Comparison of ENCODE assay signal across 8 cellular contexts in genomic region chr14:100297320-100298300, GRCh38. TPM values are rescaled to one million over a fixed set of nuclear protein-coding genes. Genes with fewer than 3 reads are reported as not detected.
DNase-seq lines count a peak whose midpoint lies in the region; ATAC-seq and TF ChIP-seq lines count a peak whose summit lies in the region.

No MANE protein-coding gene starts in this region.

- peak overlapping the region; percentile 48 for H3K14ac ChIP-seq in IMR-90 (replicated peaks; ENCODE audit: low read depth, low read length)

- peak overlapping the region; percentile 82 for H2AFZ ChIP-seq in IMR-90 (replicated peaks; ENCODE audit: low read length, poor library complexity)

- peaks cover 49% of the 10 kb centered on the region for H4K20me1 ChIP-seq in IMR-90 (ENCODE audit: insufficient read depth, low read length)

- H3K4me1 ChIP-seq in IMR-90 (ENCODE audit: control insufficient read depth, insufficient read depth, low read length): peaks cover 12% of the 10 kb centered on the region

- peaks cover 0 to 4% (median 1%) of the 10 kb centered on the region in 3 donors for H3K27me3 Mint-ChIP-seq in immature natural killer cell (ENCODE audit: low read depth in 3 of 3)

- intact Hi-C loops in IMR-90 (cut with micrococcal nuclease): no loop called here

- H4K5ac ChIP-seq in IMR-90 (ENCODE audit: low read depth, low read length): 0 out of 2 replicates have a peak overlapping the region, but pooled peaks have one; percentile 2

- H2BK20ac ChIP-seq in IMR-90 (ENCODE audit: low read depth, low read length): no peak overlapping the region; the same call in 1 of the 2 replicates

- CTCF ChIA-PET in IMR-90 (lab: Yijun Ruan, JAX): interaction anchor here (0.6 to 1.3 kb wide), 3 partner anchors 20 to 311 kb away, joined by 3 to 5 read pairs (median 3); no protein-coding TSS in a partner anchor

- no peaks in the 10 kb centered on the region for H3K9me3 ChIP-seq in IMR-90 (ENCODE audit: control insufficient read depth, insufficient read depth, low read length)

- TF ChIP-seq POLR2A in IMR-90 (IDR thresholded peaks at IDR 0.05; ENCODE audit: low read depth, low read length): no peak

- dilution Hi-C loops in IMR-90 (cut with HindIII; ENCODE audit: low sequenced_read_pairs, unreplicated experiment): no loop called here

- TF ChIP-seq CTCF in IMR-90 (conservative IDR thresholded peaks at IDR 0.05; ENCODE audit: low read depth, low read length) (no peak), coronary artery (IDR thresholded peaks at IDR 0.05) (no peak)

- H3K4me3 Mint-ChIP-seq in immature natural killer cell: no peak overlapping the region

- peaks cover 0 to 3% (median 3%) of the 10 kb centered on the region in 3 donors for H3K36me3 Mint-ChIP-seq in immature natural killer cell

- peaks cover 25% of the 10 kb centered on the region; the same call in 1 of the 2 replicates for H3K36me3 ChIP-seq in IMR-90 (ENCODE audit: control insufficient read depth, insufficient read depth, low read length)

- peak overlapping the region in 1 of 2 experiments; percentile 8; a peak in 1 of 4 replicates for H4K8ac ChIP-seq in IMR-90 (ENCODE audit: low read depth in 2 of 2, low read length in 2 of 2)

- no peak for TF ChIP-seq RAD21 in IMR-90 (IDR thresholded peaks at IDR 0.05; ENCODE audit: low read length)

- H3K18ac ChIP-seq in IMR-90 (ENCODE audit: low read depth, low read length): no peak overlapping the region

- POLR2A ChIA-PET in IMR-90 (lab: Charles Lee; ENCODE audit: unreplicated experiment): no interaction called here

- H2BK120ac ChIP-seq in IMR-90 (ENCODE audit: low read depth, low read length): peak overlapping the region; percentile 4; the same call in 1 of the 2 replicates

- peak overlapping the region; percentile 21; the same call in 1 of the 2 replicates for H4K91ac ChIP-seq in IMR-90 (ENCODE audit: insufficient read depth, low read depth, low read length)

- peak overlapping the region; percentile 35; the same call in 1 of the 2 replicates for H3K23ac ChIP-seq in IMR-90 (ENCODE audit: low read depth, low read length)

- H3K4me3 ChIP-seq in IMR-90 (ENCODE audit: insufficient read depth, low read depth, low read length) (no peak overlapping the region), coronary artery (peak overlapping the region; percentile 37)

- no peak overlapping the region for H2BK15ac ChIP-seq in IMR-90 (ENCODE audit: low read depth, low read length)

- peaks cover 14 to 74% of the 10 kb centered on the region in 2 experiments for H3K79me1 ChIP-seq in IMR-90 (ENCODE audit: low read depth in 1 of 2, low read length in 2 of 2)

- H3K9me3 Mint-ChIP-seq in immature natural killer cell: no peaks in the 10 kb centered on the region

- H3K4me1 Mint-ChIP-seq in immature natural killer cell: peaks cover 0 to 9% of the 10 kb centered on the region in 2 donors

- H2AK5ac ChIP-seq in IMR-90 (ENCODE audit: low read depth, low read length): peak overlapping the region; percentile 57; the same call in 1 of the 2 replicates

- in situ Hi-C loops in IMR-90 (cut with MboI; ENCODE audit: low sequenced_read_pairs): no loop called here

- no peak overlapping the region for H3K56ac ChIP-seq in IMR-90 (ENCODE audit: extremely low read depth, insufficient read depth, low read length)

- WGBS in IMR-90 (ENCODE audit: extremely low coverage in 2 of 2, insufficient read length in 1 of 2), 2 experiments: 51% methylated on average over 3 of the region's 30 CpGs; no CpG with 5 or more reads in 1 of the 2 experiments

- DNase-seq in EL (peak; percentile 42), IMR-90 (peak; percentile 88), coronary artery (ENCODE audit: low spot score) (no peak), mucosa of gallbladder (ENCODE audit: low spot score) (peak; percentile 82), immature natural killer cell (no peak), HPDE6-E6E7 (ENCODE audit: extremely low spot score) (no peak)
- DNase-seq in stimulated activated naive CD4-positive, alpha-beta T cell treated with Interleukin-2 at 50 U/mL for 16 hours (lab: John Stamatoyannopoulos, UW): no peak

- BruUV-seq in IMR-90 (replicated peaks; lab: Mats Ljungman, UMichigan): no TSS peak

- H3K27ac Mint-ChIP-seq in immature natural killer cell: peak overlapping the region in 3 of 6 donors; percentile 3 to 34 (median 27)

- peaks cover 3% of the 10 kb centered on the region; the same call in 1 of the 2 replicates for H3K9me1 ChIP-seq in IMR-90 (ENCODE audit: insufficient read depth, low read length)

- peak overlapping the region; percentile 58 for H3K9ac ChIP-seq in IMR-90 (ENCODE audit: low read depth, low read length)

- peak overlapping the region; percentile 90 for H2AK9ac ChIP-seq in IMR-90 (replicated peaks; ENCODE audit: low read depth, low read length, poor library complexity)

- peak overlapping the region; percentile 58; the same call in 1 of the 2 replicates for H3K27ac ChIP-seq in IMR-90 (ENCODE audit: insufficient read depth, low read length)
- H3K27ac ChIP-seq in coronary artery: peak overlapping the region; percentile 74 to 80

- no peaks in the 10 kb centered on the region for H3K27me3 ChIP-seq in IMR-90 (ENCODE audit: control insufficient read depth, insufficient read depth, low read length)

- H2BK5ac ChIP-seq in IMR-90 (ENCODE audit: low read depth, low read length, poor library complexity, severe bottlenecking): peak overlapping the region; percentile 48

- ATAC-seq in GM21447 (IDR thresholded peaks at IDR 0.05; ENCODE audit: unreplicated experiment) (peak; percentile 86), IMR-90 (ENCODE audit: low read depth) (peak; percentile 98)

- peak overlapping the region; percentile 59 for H3K4me2 ChIP-seq in IMR-90 (ENCODE audit: low read depth, low read length)

- H3K4ac ChIP-seq in IMR-90 (ENCODE audit: low read depth, low read length): peak overlapping the region; percentile 40

TF ChIP-seq in IMR-90, 13 proteins besides CTCF, POLR2A, EP300 and RAD21:
- TF ChIP-seq CHD1 (IDR thresholded peaks at IDR 0.05; ENCODE audit: low read depth, low read length) (no peak), MAZ (IDR thresholded peaks at IDR 0.05; ENCODE audit: borderline replicate concordance, low read depth, low read length) (peak; percentile 32; the same call in 1 of the 2 replicates), ELK1 (IDR thresholded peaks at IDR 0.05; ENCODE audit: borderline replicate concordance, low read depth, low read length) (no peak), MXI1 (IDR thresholded peaks at IDR 0.05; ENCODE audit: borderline replicate concordance, low read depth, low read length) (peak; percentile 92), USF2 (IDR thresholded peaks at IDR 0.05; ENCODE audit: low read depth, low read length) (peak; percentile 89)

RNA-seq across cellular contexts. Expression of gene SLC25A29, which starts 8.6 kb away (rescaled TPM):
- total RNA-seq in IMR-90 (2012; rRNA removed) (6.5 and 6.9 TPM in 2 replicates), mucosa of gallbladder (165 TPM)
- polyA plus RNA-seq in IMR-90 (2012; rRNA removed) (37.7 and 42.6 TPM in 2 replicates), immature natural killer cell (1 to 10 TPM; 4.2 to 5.6 (median 4.6) TPM)
- polyA plus RNA-seq in IMR-90 (2012; cell fraction: cytosol; rRNA removed): 17.9 and 46.0 TPM in 2 replicates
- 218 and 643 TPM in 2 replicates for polyA plus RNA-seq in IMR-90 (2012; cell fraction: nucleus; rRNA removed; ENCODE audit: low replicate concordance)

RNA-seq across cellular contexts. Expression of gene SLC25A47, which starts 25.5 kb away (rescaled TPM):
- not detected in 2 replicates for total RNA-seq in IMR-90 (2012; rRNA removed)
- not detected in 2 replicates for polyA plus RNA-seq in IMR-90 (2012; rRNA removed)
- 0.02 TPM in 1 of 2 replicates, not detected in the other for polyA plus RNA-seq in IMR-90 (2012; cell fraction: cytosol; rRNA removed)
- 0.10 TPM in 1 of 2 replicates, not detected in the other for polyA plus RNA-seq in IMR-90 (2012; cell fraction: nucleus; rRNA removed; ENCODE audit: low replicate concordance)
- total RNA-seq in mucosa of gallbladder: 0.20 TPM
- not detected for polyA plus RNA-seq in immature natural killer cell

RNA-seq across cellular contexts. Expression of gene YY1, which starts 58.7 kb away (rescaled TPM):
- total RNA-seq in IMR-90 (2012; rRNA removed): 26.7 and 29.9 TPM in 2 replicates
- polyA plus RNA-seq in IMR-90 (2012; rRNA removed): 21.1 and 21.7 TPM in 2 replicates
- 14.4 and 15.6 TPM in 2 replicates for polyA plus RNA-seq in IMR-90 (2012; cell fraction: cytosol; rRNA removed)
- 20.1 and 46.1 TPM in 2 replicates for polyA plus RNA-seq in IMR-90 (2012; cell fraction: nucleus; rRNA removed; ENCODE audit: low replicate concordance)
- total RNA-seq in mucosa of gallbladder: 63.8 TPM
- polyA plus RNA-seq in immature natural killer cell: 10 to 100 TPM; 12.9 to 23.6 (median 15.9) TPM

Comparison
In these comparisons a context has a peak if more than half of its experiments do, and no peak if none do; other contexts are left out.
1. DNase-seq: peak in EL (single experiment), IMR-90 (single experiment) and mucosa of gallbladder (single experiment); none in coronary artery (single experiment), stimulated activated naive CD4-positive, alpha-beta T cell treated with Interleukin-2 at 50 U/mL for 16 hours (single experiment), immature natural killer cell (0 of 3) and HPDE6-E6E7 (single experiment).
2. RNA of gene SLC25A29, which starts 8.6 kb away (total RNA-seq): 165 TPM in mucosa of gallbladder (single experiment); 6.5 to 6.9 TPM in IMR-90; every median in the first group is over 10 times any median in the second.